Comparison of ENCODE assay signal across 23 cellular contexts in the genomic region with DNA sequence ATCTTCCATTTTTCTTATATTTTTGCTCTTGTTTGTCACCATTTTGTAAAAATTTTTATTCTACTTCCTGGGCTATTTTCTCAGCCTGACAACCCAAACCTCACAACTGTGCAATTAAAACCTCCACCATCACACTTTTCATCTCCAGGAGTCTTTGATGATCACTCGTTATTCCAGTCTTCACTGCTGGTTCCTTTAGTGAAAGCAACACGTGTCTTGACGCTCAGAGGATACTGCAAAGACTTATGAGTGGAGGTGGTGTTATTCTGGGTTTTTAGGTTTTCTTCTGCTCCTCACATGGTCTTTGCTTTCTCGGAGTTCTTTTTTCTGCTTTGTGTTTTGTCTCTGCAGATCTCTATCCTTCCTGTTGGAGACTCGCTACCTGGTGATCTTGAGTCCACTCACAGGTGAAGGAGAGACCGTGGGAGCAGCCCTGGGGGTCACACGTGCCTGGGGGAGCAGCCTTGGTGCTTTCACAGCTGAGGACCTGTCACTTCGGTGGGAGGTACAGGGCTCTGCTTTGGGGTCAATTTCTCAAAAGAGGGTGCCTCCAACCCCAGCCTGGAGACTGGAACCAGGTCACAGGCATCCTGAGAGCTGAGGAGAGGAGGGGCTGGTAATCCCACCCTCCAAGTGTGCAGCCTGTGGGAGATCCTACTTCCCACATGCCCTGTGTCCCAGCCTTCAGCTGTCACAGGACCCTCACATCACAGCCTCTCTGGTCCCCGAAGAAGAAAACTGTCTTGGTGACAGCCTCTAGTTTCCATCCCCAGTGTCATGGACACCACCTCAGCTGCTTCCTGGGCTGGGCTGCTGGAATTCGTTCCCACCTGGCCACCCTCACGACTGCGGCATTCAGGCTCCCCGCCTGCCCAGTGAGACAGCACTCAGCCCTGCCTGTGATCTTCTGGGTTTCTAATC. TPM values are rescaled to one million over a fixed set of nuclear protein-coding genes. Genes with fewer than 3 reads are reported as not detected.
"Had no signal": no experiment of that assay in that cellular context is flagged by ENCODE, and none has a peak within 500 bp of the region (broad histone marks: within the 10 kb centered on the region; RNA-seq: fewer than 3 reads in every experiment).

No MANE protein-coding gene starts in this region.

- H3K4me1 Mint-ChIP-seq: memory B cell had no signal

- H3K9ac ChIP-seq: parathyroid adenoma had no signal

- H3K27ac ChIP-seq: body of pancreas, coronary artery, gastrocnemius medialis, neutrophil, parathyroid adenoma, tibial artery had no signal

- ATAC-seq: activated CD4-positive, CD25-positive, alpha-beta regulatory T cell treated with anti-CD3 and anti-CD28 coated beads, Interleukin-2, amount 50 U/mL, for 24 hours; activated T-cell treated with anti-CD3 and anti-CD28 coated beads, Interleukin-2, amount 50 U/mL, for 4 hours; body of pancreas; gastrocnemius medialis; naive thymus-derived CD8-positive, alpha-beta T cell had no signal

- H3K36me3 Mint-ChIP-seq: memory B cell had no signal

- H3K9me3 ChIP-seq: body of pancreas, gastrocnemius medialis, neutrophil, tibial artery had no signal

- FAIRE-seq: endometrium had no signal

- H3K4me3 ChIP-seq: body of pancreas, coronary artery, gastrocnemius medialis, tibial artery had no signal

- H3K79me2 ChIP-seq: parathyroid adenoma had no signal

- H3K4me1 ChIP-seq: gastrocnemius medialis, parathyroid adenoma, tibial artery had no signal

- H3K36me3 ChIP-seq: gastrocnemius medialis, neutrophil, tibial artery had no signal

- H3K4me3 Mint-ChIP-seq: activated naive CD4-positive, alpha-beta T cell treated with anti-CD3 and anti-CD28 coated beads for 36 hours; activated T-cell treated with anti-CD3 and anti-CD28 coated beads, Interleukin-2, amount 50 U/mL, for 4 hours; memory B cell; naive thymus-derived CD8-positive, alpha-beta T cell had no signal

- H2AFZ ChIP-seq: parathyroid adenoma had no signal

- H3K27ac Mint-ChIP-seq: activated naive CD4-positive, alpha-beta T cell treated with anti-CD3 and anti-CD28 coated beads for 36 hours; memory B cell; naive thymus-derived CD8-positive, alpha-beta T cell had no signal

- DNase-seq: activated CD4-positive, alpha-beta T cell treated with anti-CD3 and anti-CD28 coated beads, Interleukin-2, amount 50 U/mL, for 1 hour; activated CD8-positive, alpha-beta memory T cell treated with anti-CD3 and anti-CD28 coated beads, Interleukin-2, amount 50 U/mL, for 4 hours; activated naive CD4-positive, alpha-beta T cell treated with anti-CD3 and anti-CD28 coated beads for 36 hours; activated T-cell treated with anti-CD3 and anti-CD28 coated beads, Interleukin-2, amount 50 U/mL, for 4 hours; body of pancreas; stimulated activated CD4-positive, alpha-beta T cell treated with anti-CD3 and anti-CD28 coated beads, Interleukin-1b, Interleukin-23, amount 100 ng/mL, for 48 hours; stimulated activated CD8-positive, alpha-beta memory T cell treated with anti-CD3 and anti-CD28 coated beads, Interleukin-4, amount 100 ng/mL, for 48 hours; stimulated activated naive CD4-positive, alpha-beta T cell treated with Interleukin-2 at 50 U/mL for 16 hours; tibial artery had no signal

- H3K27me3 ChIP-seq: body of pancreas, neutrophil had no signal

RNA-seq across cellular contexts. Expression of a gene that starts 11.0 kb away (rescaled TPM):
- total RNA-seq: activated naive CD4-positive, alpha-beta T cell treated with anti-CD3 and anti-CD28 coated beads for 36 hours; activated T-cell treated with anti-CD3 and anti-CD28 coated beads, Interleukin-2, amount 50 U/mL, for 4 hours; gastrocnemius medialis; naive thymus-derived CD8-positive, alpha-beta T cell; T-helper 1 cell treated with Interleukin-12 subunit alpha and Interleukin-12 subunit beta and Interleukin-4 antibody, amounts not matched to agents 30 ng/mL and 1 ng/mL, for 36 hours had no signal
- polyA plus RNA-seq: liver; naive thymus-derived CD8-positive, alpha-beta T cell had no signal

RNA-seq across cellular contexts. Expression of a gene that starts 39.2 kb away (rescaled TPM):
- total RNA-seq: T-helper 1 cell treated with Interleukin-12 subunit alpha and Interleukin-12 subunit beta and Interleukin-4 antibody, amounts not matched to agents 30 ng/mL and 1 ng/mL, for 36 hours had no signal

RNA-seq across cellular contexts. Expression of a gene that starts 40.5 kb away (rescaled TPM):
- total RNA-seq: activated naive CD4-positive, alpha-beta T cell treated with anti-CD3 and anti-CD28 coated beads for 36 hours; activated T-cell treated with anti-CD3 and anti-CD28 coated beads, Interleukin-2, amount 50 U/mL, for 4 hours; body of pancreas; gastrocnemius medialis; liver; mucosa of gallbladder; naive thymus-derived CD8-positive, alpha-beta T cell; subcutaneous adipose tissue; T-helper 1 cell treated with Interleukin-12 subunit alpha and Interleukin-12 subunit beta and Interleukin-4 antibody, amounts not matched to agents 30 ng/mL and 1 ng/mL, for 36 hours; urinary bladder had no signal
- polyA plus RNA-seq: esophagus; liver; naive thymus-derived CD8-positive, alpha-beta T cell; urinary bladder had no signal
